9 cellular contexts compared by ENCODE assay signal in genomic region chr19:13732337-13732736, GRCh38. TPM values are rescaled to one million over a fixed set of nuclear protein-coding genes. Genes with fewer than 3 reads are reported as not detected.
DNase-seq lines count a peak whose midpoint lies in the region; ATAC-seq, FAIRE-seq and TF ChIP-seq lines count a peak whose summit lies in the region.
"Had no signal": no experiment of that assay in that cellular context is flagged by ENCODE, and none has a peak within 500 bp of the region (broad histone marks: within the 10 kb centered on the region; RNA-seq: fewer than 3 reads in every experiment).

No MANE protein-coding gene starts in this region.

- TF ChIP-seq POLR2A in endothelial cell of umbilical vein (IDR thresholded peaks at IDR 0.05; ENCODE audit: low read depth, low read length) = no peak

- no peak for ATAC-seq in Panc1
- no peak for ATAC-seq in HG03442 (IDR thresholded peaks at IDR 0.05; ENCODE audit: unreplicated experiment)

- no peak for TF ChIP-seq CTCF in GM12865 (IDR thresholded peaks at IDR 0.05; ENCODE audit: insufficient read depth, low read depth, low read length, missing control alignments)
- TF ChIP-seq CTCF in Panc1 (IDR thresholded peaks at IDR 0.05) = no peak
- TF ChIP-seq CTCF in endothelial cell of umbilical vein (IDR thresholded peaks at IDR 0.05; ENCODE audit: extremely low read depth in 1 of 2, insufficient read depth in 1 of 2, low read depth in 1 of 2, low read length in 2 of 2) = no peak

- H2AFZ ChIP-seq in endothelial cell of umbilical vein (ENCODE audit: low read depth, low read length) = no peak overlapping the region

- H3K4me2 ChIP-seq in endothelial cell of umbilical vein (ENCODE audit: insufficient read depth, low read length) = peak overlapping the region; percentile 93

- BruUV-seq in Panc1 (replicated peaks; lab: Mats Ljungman, UMichigan) (TSS peak; percentile 81), endothelial cell of umbilical vein (replicated peaks; lab: Mats Ljungman, UMichigan) (no TSS peak)

- no peaks in the 10 kb centered on the region for H4K20me1 ChIP-seq in endothelial cell of umbilical vein (replicated peaks; ENCODE audit: control insufficient read depth, extremely low read depth, insufficient read depth, low read length)

- H3K4me3 ChIP-seq in GM12865 (ENCODE audit: low read depth, low read length) (peak overlapping the region; percentile 79), Panc1 (ENCODE audit: low read depth in 2 of 2, low read length in 2 of 2) (peak overlapping the region; percentile 65 to 89), endothelial cell of umbilical vein (replicated peaks in 1 of 3; ENCODE audit: insufficient read depth in 1 of 3, low read depth in 1 of 3, low read length in 3 of 3) (peak overlapping the region in 2 of 3 experiments; percentile 39 to 75), rectal smooth muscle tissue (ENCODE audit: low read length) (peak overlapping the region; percentile 74)

- no peaks in the 10 kb centered on the region for H3K27me3 ChIP-seq in Panc1 (ENCODE audit: control insufficient read depth, insufficient read depth, low read length)
- no peaks in the 10 kb centered on the region for H3K27me3 ChIP-seq in endothelial cell of umbilical vein (ENCODE audit: control insufficient read depth in 2 of 2, insufficient read depth in 2 of 2, low read length in 2 of 2)
- H3K27me3 ChIP-seq in rectal smooth muscle tissue (ENCODE audit: control insufficient read depth, insufficient read depth, low read length) = no peaks in the 10 kb centered on the region

- no peaks in the 10 kb centered on the region for H3K9me1 ChIP-seq in endothelial cell of umbilical vein (replicated peaks; ENCODE audit: control insufficient read depth, extremely low read depth, insufficient read depth, low read length)

- H3K4me1 ChIP-seq in Panc1 (ENCODE audit: control insufficient read depth, insufficient read depth, low read length) = peaks cover 13% of the 10 kb centered on the region; the same call in 1 of the 2 replicates
- H3K4me1 ChIP-seq in endothelial cell of umbilical vein (ENCODE audit: control insufficient read depth, extremely low read depth, insufficient read depth, low read length) = peaks cover 23% of the 10 kb centered on the region
- peaks cover 5% of the 10 kb centered on the region for H3K4me1 ChIP-seq in rectal smooth muscle tissue (ENCODE audit: control insufficient read depth, insufficient read depth, low read length)

- in situ Hi-C loops in Panc1 (cut with HindIII; ENCODE audit: low pct_unique_long_range_greater_than_20kb, low sequenced_read_pairs) = no loop called here

- H3K36me3 ChIP-seq in Panc1 (ENCODE audit: control insufficient read depth, insufficient read depth, low read length) = no peaks in the 10 kb centered on the region; the same call in 1 of the 2 replicates
- H3K36me3 ChIP-seq in endothelial cell of umbilical vein (ENCODE audit: control insufficient read depth in 2 of 2, extremely low read depth in 1 of 2, insufficient read depth in 2 of 2, low read length in 2 of 2) = no peaks in the 10 kb centered on the region
- no peaks in the 10 kb centered on the region for H3K36me3 ChIP-seq in rectal smooth muscle tissue (ENCODE audit: control insufficient read depth, insufficient read depth, low read length)

- H3K9ac ChIP-seq in endothelial cell of umbilical vein (replicated peaks; ENCODE audit: extremely low read depth, insufficient read depth, low read length) = peak overlapping the region; percentile 98
- no peak overlapping the region for H3K9ac ChIP-seq in rectal smooth muscle tissue (ENCODE audit: low read length)

- no peak for DNase-seq in GM12865 (ENCODE audit: low read depth)
- no peak for DNase-seq in Panc1 (ENCODE audit: low read depth, low spot score)
- no peak for DNase-seq in endothelial cell of umbilical vein (ENCODE audit: low read depth, low spot score)
- no peak for DNase-seq in HuH-7 (ENCODE audit: low spot score)
- DNase-seq in activated CD4-positive, CD25-positive, alpha-beta regulatory T cell (lab: John Stamatoyannopoulos, UW) = no peak
- no peak for DNase-seq in dermis blood vessel endothelial cell
- DNase-seq: effector CD8-positive, alpha-beta T cell had no signal

- FAIRE-seq in endothelial cell of umbilical vein (lab: Jason Lieb, UNC) = no peak

- dilution Hi-C loops in endothelial cell of umbilical vein (cut with MboI; ENCODE audit: extremely low pct_ligation_motif_present, low sequenced_read_pairs) = no loop called here

- POLR2A ChIA-PET in Panc1 (lab: Charles Lee) = interaction anchor here (1.1 to 2.0 kb wide), 2 partner anchors 15 to 728 kb away, joined by 6 to 11 read pairs; a partner anchor contains a TSS
- POLR2A ChIA-PET in endothelial cell of umbilical vein (lab: Charles Lee) = interaction anchor here (1.2 to 1.3 kb wide), 2 partner anchors 9 to 16 kb away, joined by 3 to 7 read pairs; a partner anchor contains a TSS

- H3K27ac ChIP-seq in Panc1 (ENCODE audit: low read length) (peak overlapping the region; percentile 94), endothelial cell of umbilical vein (ENCODE audit: insufficient read depth, low read depth, low read length) (peak overlapping the region; percentile 98), rectal smooth muscle tissue (ENCODE audit: low read depth, low read length) (no peak overlapping the region)

- intact Hi-C loops in Panc1 (cut with micrococcal nuclease; ENCODE audit: unreplicated experiment) (no loop called here), endothelial cell of umbilical vein (cut with micrococcal nuclease) (loop anchor here (5.0 kb wide), 3 partner anchors 50 to 580 kb away; partner anchors contain the start of genes IER2 and STX10)

- CTCF ChIA-PET in Panc1 (lab: Charles Lee) = interaction anchor here (0.7 kb wide), 1 partner anchor 11 kb away, joined by 15 read pairs; no protein-coding TSS in a partner anchor
- CTCF ChIA-PET in endothelial cell of umbilical vein (lab: Charles Lee) = interaction anchor here (0.7 to 2.0 kb wide), 6 partner anchors 9 to 469 kb away, joined by 3 to 7 read pairs (median 4); a partner anchor contains a TSS

- H3K9me3 ChIP-seq in Panc1 (ENCODE audit: control insufficient read depth, insufficient read depth, low read depth, low read length) (no peaks in the 10 kb centered on the region), endothelial cell of umbilical vein (replicated peaks; ENCODE audit: control insufficient read depth, insufficient read depth, low read length) (no peaks in the 10 kb centered on the region)

- no peaks in the 10 kb centered on the region for H3K79me2 ChIP-seq in endothelial cell of umbilical vein (ENCODE audit: control insufficient read depth, insufficient read depth, low read length)

TF ChIP-seq in endothelial cell of umbilical vein, 7 proteins besides CTCF, POLR2A, EP300 and RAD21:
- TF ChIP-seq POLR2AphosphoS5 (IDR thresholded peaks at IDR 0.05; ENCODE audit: insufficient read depth, low read depth, low read length) = no peak
- no peak for TF ChIP-seq MYC (IDR thresholded peaks at IDR 0.05; ENCODE audit: low read depth, low read length)
- no peak for TF ChIP-seq FOS (IDR thresholded peaks at IDR 0.05; ENCODE audit: borderline replicate concordance, insufficient read depth, low read length)
- TF ChIP-seq, protein P1, sequence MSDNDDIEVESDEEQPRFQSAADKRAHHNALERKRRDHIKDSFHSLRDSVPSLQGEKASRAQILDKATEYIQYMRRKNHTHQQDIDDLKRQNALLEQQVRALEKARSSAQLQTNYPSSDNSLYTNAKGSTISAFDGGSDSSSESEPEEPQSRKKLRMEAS (IDR thresholded peaks at IDR 0.05; ENCODE audit: insufficient read depth, insufficient read length) = no peak
- no peak for TF ChIP-seq JUN (IDR thresholded peaks at IDR 0.05; ENCODE audit: borderline replicate concordance, insufficient read depth, insufficient read length, low read depth)
- TF ChIP-seq GATA2 (IDR thresholded peaks at IDR 0.05; ENCODE audit: insufficient read depth, insufficient read length, low read depth, low read length) = no peak
- no peak for TF ChIP-seq EZH2 (IDR thresholded peaks at IDR 0.05; ENCODE audit: borderline replicate concordance, low read depth, low read length, severe bottlenecking)
TF ChIP-seq in endothelial cell of umbilical vein: peak in this region for 0.

RNA-seq across cellular contexts. Expression of gene MRI1, which starts 32.0 kb away (rescaled TPM):
- total RNA-seq in Panc1 (2021; ENCODE audit: unreplicated experiment) (19.5 TPM), endothelial cell of umbilical vein (42.3 and 56.2 TPM in 2 replicates), dermis blood vessel endothelial cell (51.8 and 58.0 TPM in 2 replicates)
- 18.0 TPM for polyA plus RNA-seq in Panc1 (2012; ENCODE audit: insufficient read length)
- 63.2 and 82.4 TPM in 2 replicates for polyA plus RNA-seq in endothelial cell of umbilical vein
- polyA plus RNA-seq in endothelial cell of umbilical vein (2011; cell fraction: cytosol; rRNA removed) = 17.6 and 29.1 TPM in 2 replicates
- 216 and 219 TPM in 2 replicates for polyA plus RNA-seq in endothelial cell of umbilical vein (2011; cell fraction: nucleus; rRNA removed)
- polyA plus RNA-seq in endothelial cell of umbilical vein (2012) = 30.3 and 33.4 TPM in 2 replicates
- 33.9 and 34.1 TPM in 2 replicates for polyA minus RNA-seq in endothelial cell of umbilical vein
- 31.9 TPM for polyA minus RNA-seq in endothelial cell of umbilical vein (2011; cell fraction: cytosol; rRNA and poly(A)+ RNA removed)
- polyA minus RNA-seq in endothelial cell of umbilical vein (2011; cell fraction: nucleus; rRNA and poly(A)+ RNA removed) = 24.6 and 33.9 TPM in 2 replicates

RNA-seq across cellular contexts. Expression of gene C19orf53, which starts 41.9 kb away (rescaled TPM):
- total RNA-seq in Panc1 (2021; ENCODE audit: unreplicated experiment) (97.2 TPM), endothelial cell of umbilical vein (113 and 126 TPM in 2 replicates), dermis blood vessel endothelial cell (34.0 and 59.1 TPM in 2 replicates)
- 244 TPM for polyA plus RNA-seq in Panc1 (2012; ENCODE audit: insufficient read length)
- 205 and 239 TPM in 2 replicates for polyA plus RNA-seq in endothelial cell of umbilical vein
- 241 and 294 TPM in 2 replicates for polyA plus RNA-seq in endothelial cell of umbilical vein (2011; cell fraction: cytosol; rRNA removed)
- 83.4 and 87.2 TPM in 2 replicates for polyA plus RNA-seq in endothelial cell of umbilical vein (2011; cell fraction: nucleus; rRNA removed)
- polyA plus RNA-seq in endothelial cell of umbilical vein (2012) = 223 and 226 TPM in 2 replicates
- polyA minus RNA-seq in endothelial cell of umbilical vein = 55.5 and 59.5 TPM in 2 replicates
- polyA minus RNA-seq in endothelial cell of umbilical vein (2011; cell fraction: cytosol; rRNA and poly(A)+ RNA removed) = 78.4 TPM
- polyA minus RNA-seq in endothelial cell of umbilical vein (2011; cell fraction: nucleus; rRNA and poly(A)+ RNA removed) = 11.5 and 12.9 TPM in 2 replicates
